Comparison of ENCODE assay signal across 15 cellular contexts in the genomic region with DNA sequence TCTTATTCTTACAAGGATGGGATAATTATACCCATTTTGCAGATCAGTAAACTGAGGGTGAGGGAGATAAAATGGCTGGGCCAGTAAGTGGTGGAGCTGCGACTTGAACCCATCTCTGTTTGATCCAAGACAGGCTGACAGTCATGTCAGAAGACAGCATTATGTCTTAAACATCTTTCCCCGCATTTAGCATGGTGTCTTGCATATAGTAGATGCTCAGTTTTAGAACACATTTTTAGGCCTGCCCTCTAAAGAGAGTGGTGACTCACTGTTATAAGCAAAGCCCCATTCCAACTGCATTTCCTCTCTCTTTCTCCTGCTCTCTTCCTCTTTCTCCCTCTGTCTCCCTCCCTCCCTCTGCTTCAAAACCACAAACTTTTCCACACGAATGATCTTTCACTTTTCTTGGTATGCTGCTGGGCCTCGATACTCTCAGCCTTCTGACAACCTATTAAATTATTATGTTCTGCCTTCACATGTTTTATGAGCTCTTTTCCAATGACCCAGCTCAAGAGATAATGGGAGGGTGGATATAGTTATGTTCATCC. TPM values are rescaled to one million over a fixed set of nuclear protein-coding genes. Genes with fewer than 3 reads are reported as not detected.
DNase-seq lines count a peak whose midpoint lies in the region; ATAC-seq and TF ChIP-seq lines count a peak whose summit lies in the region.
"Had no signal": no experiment of that assay in that cellular context is flagged by ENCODE, and none has a peak within 500 bp of the region (broad histone marks: within the 10 kb centered on the region; RNA-seq: fewer than 3 reads in every experiment).

No MANE protein-coding gene starts in this region.

- H3K27ac Mint-ChIP-seq in osteocyte (ENCODE audit: unreplicated experiment): peak overlapping the region; percentile 76
- no peak overlapping the region for H3K27ac Mint-ChIP-seq in CD8-positive, alpha-beta T cell
- H3K27ac Mint-ChIP-seq: activated CD4-positive, alpha-beta memory T cell treated with anti-CD3 and anti-CD28 coated beads for 36 hours; activated naive CD8-positive, alpha-beta T cell; endodermal cell had no signal

- no peaks in the 10 kb centered on the region for H3K9me3 ChIP-seq in CD8-positive, alpha-beta T cell (ENCODE audit: low read length)

- H3K4me3 Mint-ChIP-seq in osteocyte (ENCODE audit: unreplicated experiment): no peak overlapping the region
- no peak overlapping the region for H3K4me3 Mint-ChIP-seq in CD8-positive, alpha-beta T cell
- H3K4me3 Mint-ChIP-seq: activated CD4-positive, alpha-beta memory T cell treated with anti-CD3 and anti-CD28 coated beads for 36 hours; activated naive CD8-positive, alpha-beta T cell; endodermal cell had no signal

- DNase-seq in EL (peak; percentile 75), NCI-H2227 (lab: John Stamatoyannopoulos, UW; ENCODE audit: unreplicated experiment) (peak; percentile 13), cardiac fibroblast (ENCODE audit: low read depth in 2 of 2) (peak; percentile 38 to 49), osteocyte (ENCODE audit: extremely low spot score, unreplicated experiment) (no peak), inferior parietal cortex (ENCODE audit: extremely low spot score) (no peak), GM10266 (ENCODE audit: extremely low spot score) (no peak)
- DNase-seq in CD8-positive, alpha-beta T cell: no peak
- DNase-seq: activated CD4-positive, alpha-beta memory T cell treated with anti-CD3 and anti-CD28 coated beads for 36 hours; DMS153; endodermal cell; NCI-H524 treated with DMSO at 0.1 percent for 48 hours; SW 1271 had no signal

- H3K36me3 Mint-ChIP-seq in osteocyte (ENCODE audit: unreplicated experiment): no peaks in the 10 kb centered on the region
- no peaks in the 10 kb centered on the region for H3K36me3 Mint-ChIP-seq in CD8-positive, alpha-beta T cell
- H3K36me3 Mint-ChIP-seq: activated CD4-positive, alpha-beta memory T cell treated with anti-CD3 and anti-CD28 coated beads for 36 hours had no signal

- intact Hi-C loops in CD8-positive, alpha-beta T cell (cut with DNase I, micrococcal nuclease): no loop called here

- peaks cover 3% of the 10 kb centered on the region for H3K27me3 Mint-ChIP-seq in osteocyte (ENCODE audit: unreplicated experiment)
- no peaks in the 10 kb centered on the region for H3K27me3 Mint-ChIP-seq in CD8-positive, alpha-beta T cell (ENCODE audit: low read depth)

- H3K4me1 ChIP-seq in CD8-positive, alpha-beta T cell (ENCODE audit: insufficient read depth, low read length): no peaks in the 10 kb centered on the region

- POLR2A ChIA-PET in CD8-positive, alpha-beta T cell (lab: Charles Lee): no interaction called here

- no peaks in the 10 kb centered on the region for H3K9me3 Mint-ChIP-seq in osteocyte (ENCODE audit: unreplicated experiment)
- peaks cover 2% of the 10 kb centered on the region for H3K9me3 Mint-ChIP-seq in CD8-positive, alpha-beta T cell
- H3K9me3 Mint-ChIP-seq: activated CD4-positive, alpha-beta memory T cell treated with anti-CD3 and anti-CD28 coated beads for 36 hours; endodermal cell had no signal

- no peak for ATAC-seq in HG03196 (IDR thresholded peaks at IDR 0.05; ENCODE audit: unreplicated experiment)
- no peak for ATAC-seq in CD8-positive, alpha-beta T cell
- ATAC-seq: sciatic nerve had no signal

- CTCF ChIA-PET in CD8-positive, alpha-beta T cell (lab: Charles Lee): no interaction called here

- H3K4me3 ChIP-seq in cardiac fibroblast (replicated peaks in 1 of 2; ENCODE audit: low read depth in 2 of 2, low read length in 2 of 2): no peak overlapping the region
- no peak overlapping the region for H3K4me3 ChIP-seq in CD8-positive, alpha-beta T cell (ENCODE audit: low read depth, low read length)

- no peak overlapping the region for H3K27ac ChIP-seq in CD8-positive, alpha-beta T cell (ENCODE audit: low read depth, low read length)

- no peaks in the 10 kb centered on the region for H3K36me3 ChIP-seq in CD8-positive, alpha-beta T cell (ENCODE audit: insufficient read depth, low read length)

- peaks cover 17% of the 10 kb centered on the region for H3K4me1 Mint-ChIP-seq in osteocyte (ENCODE audit: unreplicated experiment)
- H3K4me1 Mint-ChIP-seq in CD8-positive, alpha-beta T cell (ENCODE audit: low read depth): no peaks in the 10 kb centered on the region
- H3K4me1 Mint-ChIP-seq: endodermal cell had no signal

- H3K27me3 ChIP-seq in CD8-positive, alpha-beta T cell (ENCODE audit: insufficient read depth, low read length): no peaks in the 10 kb centered on the region

- TF ChIP-seq CTCF in cardiac fibroblast (IDR thresholded peaks at IDR 0.05; ENCODE audit: low read depth, low read length): no peak
- no peak for TF ChIP-seq CTCF in osteocyte (IDR thresholded peaks at IDR 0.05)
- no peak for TF ChIP-seq CTCF in GM10266 (IDR thresholded peaks at IDR 0.05; ENCODE audit: control insufficient read depth, insufficient read depth, low read depth, missing control alignments)
- no peak for TF ChIP-seq CTCF in CD8-positive, alpha-beta T cell (IDR thresholded peaks at IDR 0.05)

RNA-seq across cellular contexts. Expression of a gene that starts 25.2 kb away (rescaled TPM):
- total RNA-seq in osteocyte: 58.9 and 60.3 TPM in 2 replicates
- total RNA-seq in CD8-positive, alpha-beta T cell: 100 to 1,000 TPM; 127 to 129 TPM

RNA-seq across cellular contexts. Expression of a gene that starts 25.4 kb away (rescaled TPM):
- total RNA-seq in osteocyte: 0.81 and 0.97 TPM in 2 replicates
- under 1 TPM in 1 of 2 experiments, not detected in 1; 0.14 TPM for total RNA-seq in CD8-positive, alpha-beta T cell

Comparison
In these comparisons a context has a peak if more than half of its experiments do, and no peak if none do; other contexts are left out.
1. DNase-seq: peak in EL (single experiment), NCI-H2227 (single experiment) and cardiac fibroblast (2 of 2); none in osteocyte (single experiment), inferior parietal cortex (single experiment), GM10266 (single experiment) and CD8-positive, alpha-beta T cell (0 of 7).